8 cellular contexts compared by ENCODE assay signal in the genomic region with DNA sequence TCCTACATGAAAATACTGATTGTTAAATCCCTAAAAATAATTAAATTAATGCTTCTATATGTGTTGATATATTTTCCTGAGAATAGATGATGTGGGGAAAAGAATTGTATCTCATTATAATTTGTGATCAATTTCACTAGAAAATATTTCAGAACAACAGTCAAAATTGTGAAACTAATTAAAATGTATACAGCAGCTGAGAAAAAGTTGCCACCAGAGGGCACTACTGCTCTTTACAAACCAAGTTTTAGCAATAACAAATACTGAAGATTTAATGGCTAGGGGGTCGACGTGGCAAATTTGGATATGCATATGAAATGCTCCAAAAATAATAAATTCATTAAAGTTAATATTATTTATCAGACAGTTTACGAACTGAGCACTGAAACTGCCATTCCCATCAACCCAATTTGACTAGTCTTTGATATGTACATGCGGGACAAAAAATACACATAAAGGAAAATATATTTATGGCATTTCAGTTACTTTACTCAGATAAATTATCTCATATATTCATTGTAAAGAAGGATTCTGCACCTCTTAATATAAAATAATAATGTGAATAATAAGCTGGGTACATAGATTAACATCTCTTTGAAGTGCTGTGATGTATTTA.
DNase-seq lines count a peak whose midpoint lies in the region; ATAC-seq and TF ChIP-seq lines count a peak whose summit lies in the region.

No MANE protein-coding gene starts in this region.

- DNase-seq in cardiac muscle cell (ENCODE audit: low read depth in 1 of 2, low spot score in 1 of 2) (peak; percentile 50 to 71), cardiac septum (ENCODE audit: low spot score) (no peak), NCI-H1092 treated with DMSO at 0.1 percent for 48 hours (lab: John Stamatoyannopoulos, UW) (peak; percentile 44), glomerular visceral epithelial cell (ENCODE audit: extremely low spot score) (peak; percentile 40), smooth muscle cell (lab: John Stamatoyannopoulos, UW; ENCODE audit: unreplicated experiment) (no peak), amniotic stem cell (lab: John Stamatoyannopoulos, UW) (no peak), GF-D8 (lab: John Stamatoyannopoulos, UW) (no peak)
- DNase-seq in activated CD8-positive, alpha-beta T cell treated with anti-CD3 and anti-CD28 coated beads for 36 hours = peak; percentile 69

- no peaks in the 10 kb centered on the region for H4K20me1 ChIP-seq in smooth muscle cell (ENCODE audit: low read depth)

- H3K4me1 ChIP-seq in cardiac muscle cell (ENCODE audit: low read depth) (no peaks in the 10 kb centered on the region), smooth muscle cell (ENCODE audit: low read depth) (no peaks in the 10 kb centered on the region)

- no peaks in the 10 kb centered on the region for H3K9me3 Mint-ChIP-seq in activated CD8-positive, alpha-beta T cell treated with anti-CD3 and anti-CD28 coated beads for 36 hours

- intact Hi-C loops in cardiac septum (cut with DNase I) = no loop called here
- intact Hi-C loops in activated CD8-positive, alpha-beta T cell treated with anti-CD3 and anti-CD28 coated beads for 36 hours (cut with micrococcal nuclease) = no loop called here

- no peaks in the 10 kb centered on the region for H3K79me2 ChIP-seq in smooth muscle cell (ENCODE audit: low read depth)

- no peaks in the 10 kb centered on the region for H3K9me3 ChIP-seq in cardiac muscle cell (ENCODE audit: low read depth)
- no peaks in the 10 kb centered on the region for H3K9me3 ChIP-seq in smooth muscle cell (replicated peaks; ENCODE audit: low read depth)

- no peaks in the 10 kb centered on the region for H3K36me3 Mint-ChIP-seq in activated CD8-positive, alpha-beta T cell treated with anti-CD3 and anti-CD28 coated beads for 36 hours (ENCODE audit: low read depth)

- no peak overlapping the region for H3K27ac ChIP-seq in cardiac muscle cell
- H3K27ac ChIP-seq in smooth muscle cell (ENCODE audit: low read depth) = no peak overlapping the region

- no peak overlapping the region for H3K27ac Mint-ChIP-seq in activated CD8-positive, alpha-beta T cell treated with anti-CD3 and anti-CD28 coated beads for 36 hours

- no peaks in the 10 kb centered on the region for H3F3A ChIP-seq in smooth muscle cell (ENCODE audit: low read depth)

- POLR2A ChIA-PET in activated CD8-positive, alpha-beta T cell treated with anti-CD3 and anti-CD28 coated beads for 36 hours (lab: Charles Lee) = no interaction called here

- CTCF ChIA-PET in activated CD8-positive, alpha-beta T cell treated with anti-CD3 and anti-CD28 coated beads for 36 hours (lab: Charles Lee) = interaction anchor here (0.7 to 1.6 kb wide), 2 partner anchors 9 to 115 kb away, joined by 3 read pairs; no protein-coding TSS in a partner anchor

- H3K27me3 Mint-ChIP-seq in activated CD8-positive, alpha-beta T cell treated with anti-CD3 and anti-CD28 coated beads for 36 hours = no peaks in the 10 kb centered on the region

- TF ChIP-seq CTCF in cardiac muscle cell (IDR thresholded peaks at IDR 0.05; ENCODE audit: low read depth, low read length) = peak; percentile 56
- peak; percentile 92 for TF ChIP-seq CTCF in activated CD8-positive, alpha-beta T cell treated with anti-CD3 and anti-CD28 coated beads for 36 hours (IDR thresholded peaks at IDR 0.05)
- TF ChIP-seq CTCF in smooth muscle cell (IDR thresholded peaks at IDR 0.05; ENCODE audit: borderline replicate concordance, insufficient read depth, poor library complexity, severe bottlenecking) = peak; percentile 88

- no peaks in the 10 kb centered on the region for H3K4me1 Mint-ChIP-seq in activated CD8-positive, alpha-beta T cell treated with anti-CD3 and anti-CD28 coated beads for 36 hours (ENCODE audit: low read depth)

- H3K4me3 Mint-ChIP-seq in activated CD8-positive, alpha-beta T cell treated with anti-CD3 and anti-CD28 coated beads for 36 hours = no peak overlapping the region

- peak overlapping the region; percentile 8 for H3K4me2 ChIP-seq in smooth muscle cell

- WGBS in smooth muscle cell (ENCODE audit: low lambda C conversion rate) = 31% methylated on average over 4 of the region's 4 CpGs

- H3K36me3 ChIP-seq in cardiac muscle cell (no peaks in the 10 kb centered on the region), smooth muscle cell (ENCODE audit: low read depth) (no peaks in the 10 kb centered on the region)

- H2AFZ ChIP-seq in smooth muscle cell (ENCODE audit: low read depth) = no peak overlapping the region

- H3K27me3 ChIP-seq in cardiac muscle cell (no peaks in the 10 kb centered on the region), smooth muscle cell (ENCODE audit: low read depth) (no peaks in the 10 kb centered on the region)

- H3K4me3 ChIP-seq in cardiac muscle cell (no peak overlapping the region), smooth muscle cell (no peak overlapping the region)

- no peak overlapping the region for H3K9ac ChIP-seq in smooth muscle cell (ENCODE audit: low read depth)

- no peak for ATAC-seq in activated CD8-positive, alpha-beta T cell treated with anti-CD3 and anti-CD28 coated beads for 36 hours

Comparison
In these comparisons a context has a peak if more than half of its experiments do, and no peak if none do; other contexts are left out.
1. DNase-seq: peak in cardiac muscle cell (2 of 2), NCI-H1092 treated with DMSO at 0.1 percent for 48 hours (single experiment), activated CD8-positive, alpha-beta T cell treated with anti-CD3 and anti-CD28 coated beads for 36 hours (single experiment) and glomerular visceral epithelial cell (single experiment); none in cardiac septum (single experiment), smooth muscle cell (single experiment), amniotic stem cell (single experiment) and GF-D8 (single experiment).
2. Peak in every context shown above with its lines, with median percentiles within 50 percentile points of each other: CTCF ChIP-seq.